ENCODE assay signal across 26 cellular contexts in the genomic region with DNA sequence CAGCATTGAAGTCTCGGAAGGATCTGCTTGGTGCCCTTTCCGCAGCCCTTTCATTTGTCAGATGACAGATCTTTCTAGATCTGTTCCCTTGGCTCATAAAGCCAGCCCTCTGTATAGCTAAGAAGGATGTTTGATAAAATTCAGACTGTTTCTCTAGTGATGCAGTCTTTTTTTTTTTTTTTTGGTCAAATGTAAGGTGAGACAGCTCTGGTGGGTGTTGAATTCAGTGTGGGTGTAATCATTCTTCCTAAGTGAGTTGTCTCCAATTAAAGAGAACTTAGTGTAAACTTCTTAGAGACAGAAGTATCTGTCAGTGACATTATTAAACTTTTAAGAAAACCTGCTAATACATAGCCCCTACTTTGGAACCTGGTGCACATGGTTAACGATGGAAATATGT.
"Had no signal": no experiment of that assay in that cellular context is flagged by ENCODE, and none has a peak within 500 bp of the region (broad histone marks: within the 10 kb centered on the region; RNA-seq: fewer than 3 reads in every experiment).

No MANE protein-coding gene starts in this region.

- H3K4me1 ChIP-seq: left lung, lower lobe of right lung, uterus had no signal

- H3K36me3 ChIP-seq: uterus had no signal

- H3K4me3 ChIP-seq: left lung, lower lobe of right lung, ovary, skin epidermis, tibial nerve, uterus had no signal

- H3K27ac ChIP-seq: left lung, lower lobe of right lung, ovary, skin epidermis, tibial nerve, uterus had no signal

- ATAC-seq: left colon; left lung; lower lobe of right lung; natural killer cell; right cardiac atrium; sciatic nerve; stimulated activated memory B cell treated with anti-CD40 and anti-IgM and Interleukin-4, amounts not matched to agents 10 μg/mL and 1 μg/mL and 100 μg/mL, for 72 hours; stimulated activated naive CD8-positive, alpha-beta T cell treated with anti-CD3 and anti-CD28 coated beads, Interleukin-15, amount 100 ng/mL, for 72 hours had no signal

- H3K9me3 ChIP-seq: left lung, lower lobe of right lung, ovary, tibial nerve, uterus had no signal

- H3K27me3 ChIP-seq: left lung, ovary, tibial nerve, uterus had no signal

- DNase-seq: hippocampal formation; immature natural killer cell; kidney; left colon; left lung; lower lobe of right lung; mammary epithelial cell; mesenchymal stem cell; naive B cell; natural killer cell; ovary; retina; right cardiac atrium; stimulated activated CD4-positive, alpha-beta T cell treated with anti-CD3 and anti-CD28 coated beads, Interleukin-12 subunit alpha, Interleukin-12 subunit beta, amount 100 ng/mL, for 4 hours; stimulated activated CD4-positive, alpha-beta T cell treated with anti-CD3 and anti-CD28 coated beads, Interleukin-15, amount 100 ng/mL, for 24 hours; stimulated activated CD4-positive, alpha-beta T cell treated with anti-CD3 and anti-CD28 coated beads, Interleukin-2, amount 100 ng/mL, for 24 hours; stimulated activated CD4-positive, alpha-beta T cell treated with anti-CD3 and anti-CD28 coated beads, Interleukin-4, amount 100 ng/mL, for 4 hours; stimulated activated CD8-positive, alpha-beta memory T cell treated with anti-CD3 and anti-CD28 coated beads, Interleukin-4, amount 100 ng/mL, for 48 hours; stimulated activated naive CD4-positive, alpha-beta T cell treated with Interleukin-2 at 50 U/mL for 16 hours; stimulated activated naive CD8-positive, alpha-beta T cell treated with anti-CD3 and anti-CD28 coated beads, Interleukin-15, amount 100 ng/mL, for 72 hours; substantia nigra; uterus had no signal
